20 cellular contexts compared by ENCODE assay signal in genomic region chr12:7241404-7242005, GRCh38. TPM values are rescaled to one million over a fixed set of nuclear protein-coding genes. Genes with fewer than 3 reads are reported as not detected.
DNase-seq lines count a peak whose midpoint lies in the region; TF ChIP-seq lines count a peak whose summit lies in the region.
"Had no signal": no experiment of that assay in that cellular context is flagged by ENCODE, and none has a peak within 500 bp of the region (broad histone marks: within the 10 kb centered on the region; RNA-seq: fewer than 3 reads in every experiment).

No MANE protein-coding gene starts in this region.

- H3K4me3 ChIP-seq in AG09309 (ENCODE audit: control insufficient read depth, low read depth, low read length) (no peak overlapping the region), foreskin fibroblast (ENCODE audit: low read depth in 1 of 2, low read length in 2 of 2) (no peak overlapping the region), HAP-1 (no peak overlapping the region)
- H3K4me3 ChIP-seq: right lobe of liver had no signal

- H3K4me1 ChIP-seq in HAP-1: no peaks in the 10 kb centered on the region; the same call in 1 of the 2 replicates
- H3K4me1 ChIP-seq: right lobe of liver had no signal

- H3K9me3 Mint-ChIP-seq in HFFc6: no peaks in the 10 kb centered on the region
- H3K9me3 Mint-ChIP-seq: type B pancreatic cell had no signal

- H3K4me3 Mint-ChIP-seq in HFFc6: no peak overlapping the region
- H3K4me3 Mint-ChIP-seq: mesothelial cell of epicardium, type B pancreatic cell, WTC11 had no signal

- no peaks in the 10 kb centered on the region for H3K9me3 ChIP-seq in HAP-1
- H3K9me3 ChIP-seq: right lobe of liver had no signal

- H3K4me1 Mint-ChIP-seq in HFFc6 (ENCODE audit: low read depth): peaks cover 28% of the 10 kb centered on the region
- H3K4me1 Mint-ChIP-seq: mesothelial cell of epicardium had no signal

- H3K36me3 ChIP-seq in HAP-1 (replicated peaks): no peaks in the 10 kb centered on the region
- H3K36me3 ChIP-seq: right lobe of liver had no signal

- no peaks in the 10 kb centered on the region for H3K36me3 Mint-ChIP-seq in HFFc6 (ENCODE audit: low read depth)
- H3K36me3 Mint-ChIP-seq: mesothelial cell of epicardium, type B pancreatic cell had no signal

- TF ChIP-seq CTCF in AG09309 (IDR thresholded peaks at IDR 0.05; ENCODE audit: control insufficient read depth, insufficient read depth, low read depth, low read length, missing control alignments) (no peak), HFFc6 (IDR thresholded peaks at IDR 0.05) (no peak), foreskin fibroblast (IDR thresholded peaks at IDR 0.05; ENCODE audit: low read depth, low read length) (no peak)

- DNase-seq in AG09309 (ENCODE audit: low read depth) (peak; percentile 4), HFFc6 (peak; percentile 71), amniotic epithelial cell (ENCODE audit: low read depth) (peak; percentile 81), foreskin fibroblast (peak; percentile 59 to 78), cortex of kidney (lab: John Stamatoyannopoulos, UW) (no peak), DMS153 (lab: John Stamatoyannopoulos, UW) (no peak), HAP-1 (ENCODE audit: low spot score in 2 of 2) (no peak)
- DNase-seq in stimulated activated CD4-positive, alpha-beta T cell treated with anti-CD3 and anti-CD28 coated beads, Interleukin-2, amount 100 ng/mL, for 24 hours: no peak
- DNase-seq: activated naive CD4-positive, alpha-beta T cell; DMS 273 treated with DMSO at 0.1 percent for 48 hours; glutamatergic neuron; islet precursor cell; NCI-H1930; NCI-H526 treated with DMSO at 0.1 percent for 48 hours; nucleus accumbens; right lobe of liver; stimulated activated CD4-positive, alpha-beta T cell treated with anti-CD3 and anti-CD28 coated beads, Interleukin-4, amount 100 ng/mL, for 4 hours had no signal

- in situ Hi-C loops in HAP-1 (cut with MboI; ENCODE audit: low sequenced_read_pairs): no loop called here

- no peak overlapping the region for H3K27ac Mint-ChIP-seq in HFFc6
- H3K27ac Mint-ChIP-seq: mesothelial cell of epicardium, type B pancreatic cell, WTC11 had no signal

- no peaks in the 10 kb centered on the region for H3K27me3 ChIP-seq in HAP-1 (ENCODE audit: low read depth)
- H3K27me3 ChIP-seq: right lobe of liver had no signal

- peaks cover 3% of the 10 kb centered on the region for H3K27me3 Mint-ChIP-seq in HFFc6 (ENCODE audit: insufficient read depth)

RNA-seq across cellular contexts. Expression of gene PEX5, which starts 52.0 kb away (rescaled TPM):
- total RNA-seq in HFFc6 (2021; fragmentation: NEBNext Ultra II Directional; extraction: Animal tissue kit (Norgen Biotek cat#: 25700)): 10 to 100 TPM; 19.8 to 24.4 (median 22.2) TPM

Comparison
In these comparisons a context has a peak if more than half of its experiments do, and no peak if none do; other contexts are left out.
1. DNase-seq: peak in AG09309 (single experiment), HFFc6 (single experiment), amniotic epithelial cell (single experiment) and foreskin fibroblast (2 of 2); none in cortex of kidney (single experiment), DMS153 (single experiment), HAP-1 (0 of 2) and stimulated activated CD4-positive, alpha-beta T cell treated with anti-CD3 and anti-CD28 coated beads, Interleukin-2, amount 100 ng/mL, for 24 hours (0 of 2).